11 cellular contexts compared by ENCODE assay signal in genomic region chr1:229582011-229582694, GRCh38. TPM values are rescaled to one million over a fixed set of nuclear protein-coding genes. Genes with fewer than 3 reads are reported as not detected.
DNase-seq lines count a peak whose midpoint lies in the region; ATAC-seq and TF ChIP-seq lines count a peak whose summit lies in the region.
"Had no signal": no experiment of that assay in that cellular context is flagged by ENCODE, and none has a peak within 500 bp of the region (broad histone marks: within the 10 kb centered on the region; RNA-seq: fewer than 3 reads in every experiment).

No MANE protein-coding gene starts in this region.

- POLR2A ChIA-PET in HEK293 (lab: Yijun Ruan, JAX): interaction anchor here (1.1 to 1.6 kb wide), 2 partner anchors 10 to 24 kb away, joined by 3 to 7 read pairs; partner anchors contain the start of gene ABCB10

- DNase-seq in SKM-1 (lab: John Stamatoyannopoulos, UW; ENCODE audit: unreplicated experiment): peak; percentile 75
- peak; percentile 64 for DNase-seq in left cardiac atrium
- peak; percentile 67 for DNase-seq in sciatic nerve (ENCODE audit: low spot score)
- DNase-seq in superior temporal gyrus (ENCODE audit: extremely low spot score): no peak
- DNase-seq in NCI-H82 (lab: John Stamatoyannopoulos, UW): no peak
- DNase-seq: H7, NCI-H2227 treated with DMSO at 0.1 percent for 48 hours had no signal

- CTCF ChIA-PET in HEK293 (lab: Yijun Ruan, JAX): interaction anchor here (0.8 kb wide), 1 partner anchor 12 kb away, joined by 3 read pairs; no protein-coding TSS in a partner anchor

- peak; percentile 42 to 79 for ATAC-seq in left cardiac atrium
- ATAC-seq in sciatic nerve: peak; percentile 71
- no peak for ATAC-seq in HG03159 (IDR thresholded peaks at IDR 0.05; ENCODE audit: unreplicated experiment)
- ATAC-seq in HG03342 (IDR thresholded peaks at IDR 0.05; ENCODE audit: unreplicated experiment): no peak
- ATAC-seq: natural killer cell treated with Interleukin-12 subunit alpha and Interleukin-12 subunit beta and Interleukin-15 and Interleukin-18, amount 100 ng/mL, for 72 hours had no signal

- TF ChIP-seq CTCF in HEK293 (tag by site-specific recombination; IDR thresholded peaks at IDR 0.05): no peak

- H3K4me3 ChIP-seq in HEK293 (ENCODE audit: low read depth, low read length): no peak overlapping the region

- intact Hi-C loops in left cardiac atrium (cut with DNase I) (no loop called here), sciatic nerve (cut with DNase I) (no loop called here)

- no peak overlapping the region for H3K27ac ChIP-seq in HEK293 (ENCODE audit: extremely low read depth, low read depth, low read length)

- H3K9me3 ChIP-seq in HEK293 (ENCODE audit: control insufficient read depth, insufficient read depth, low read depth, low read length): no peaks in the 10 kb centered on the region

- H3K36me3 ChIP-seq in HEK293 (ENCODE audit: control insufficient read depth in 2 of 2, insufficient read depth in 1 of 2, low read length in 2 of 2): no peaks in the 10 kb centered on the region

- peaks cover 9% of the 10 kb centered on the region for H3K4me1 ChIP-seq in HEK293 (ENCODE audit: control insufficient read depth, insufficient read depth, low read length)

TF ChIP-seq in HEK293, 187 proteins besides CTCF, POLR2A, EP300 and RAD21:
- TF ChIP-seq ZNF146 (tag by site-specific recombination; IDR thresholded peaks at IDR 0.05) (no peak), BCL11A (tag by site-specific recombination; IDR thresholded peaks at IDR 0.05; ENCODE audit: low read depth) (no peak), ZNF426 (tag by site-specific recombination; IDR thresholded peaks at IDR 0.05) (no peak), ZNF488 (tag by site-specific recombination; IDR thresholded peaks at IDR 0.05) (no peak), REPIN1 (tag by site-specific recombination; IDR thresholded peaks at IDR 0.05; ENCODE audit: low read depth) (no peak), ZBTB1 (tag by site-specific recombination; IDR thresholded peaks at IDR 0.05) (no peak), WT1 (tag by site-specific recombination; IDR thresholded peaks at IDR 0.05) (peak; percentile 84), ZNF600 (tag by site-specific recombination; IDR thresholded peaks at IDR 0.05) (peak; percentile 43; the same call in 1 of the 2 replicates), GLI4 (tag by site-specific recombination; IDR thresholded peaks at IDR 0.05) (no peak)

RNA-seq across cellular contexts. Expression of gene ABCB10, which starts 23.6 kb away (rescaled TPM):
- 10 to 100 TPM; 10.1 to 14.8 TPM for total RNA-seq in left cardiac atrium
- total RNA-seq in sciatic nerve: 16.1 TPM

RNA-seq across cellular contexts. Expression of gene TAF5L, which starts 43.8 kb away (rescaled TPM):
- total RNA-seq in left cardiac atrium: 10 to 100 TPM; 10.8 to 14.7 TPM
- total RNA-seq in sciatic nerve: 15.2 TPM

RNA-seq across cellular contexts. Expression of gene URB2, which starts 43.9 kb away (rescaled TPM):
- total RNA-seq in left cardiac atrium: 1 to 10 TPM; 3.6 to 8.4 TPM
- total RNA-seq in sciatic nerve: 8.2 TPM

Comparison
In these comparisons a context has a peak if more than half of its experiments do, and no peak if none do; other contexts are left out.
1. DNase-seq: peak in SKM-1 (single experiment), left cardiac atrium (single experiment) and sciatic nerve (single experiment); none in superior temporal gyrus (single experiment) and NCI-H82 (single experiment).
2. ATAC-seq: peak in left cardiac atrium (2 of 2) and sciatic nerve (single experiment); none in HG03159 (single experiment) and HG03342 (single experiment).